Comparison of ENCODE assay signal across 33 cellular contexts in the genomic region with DNA sequence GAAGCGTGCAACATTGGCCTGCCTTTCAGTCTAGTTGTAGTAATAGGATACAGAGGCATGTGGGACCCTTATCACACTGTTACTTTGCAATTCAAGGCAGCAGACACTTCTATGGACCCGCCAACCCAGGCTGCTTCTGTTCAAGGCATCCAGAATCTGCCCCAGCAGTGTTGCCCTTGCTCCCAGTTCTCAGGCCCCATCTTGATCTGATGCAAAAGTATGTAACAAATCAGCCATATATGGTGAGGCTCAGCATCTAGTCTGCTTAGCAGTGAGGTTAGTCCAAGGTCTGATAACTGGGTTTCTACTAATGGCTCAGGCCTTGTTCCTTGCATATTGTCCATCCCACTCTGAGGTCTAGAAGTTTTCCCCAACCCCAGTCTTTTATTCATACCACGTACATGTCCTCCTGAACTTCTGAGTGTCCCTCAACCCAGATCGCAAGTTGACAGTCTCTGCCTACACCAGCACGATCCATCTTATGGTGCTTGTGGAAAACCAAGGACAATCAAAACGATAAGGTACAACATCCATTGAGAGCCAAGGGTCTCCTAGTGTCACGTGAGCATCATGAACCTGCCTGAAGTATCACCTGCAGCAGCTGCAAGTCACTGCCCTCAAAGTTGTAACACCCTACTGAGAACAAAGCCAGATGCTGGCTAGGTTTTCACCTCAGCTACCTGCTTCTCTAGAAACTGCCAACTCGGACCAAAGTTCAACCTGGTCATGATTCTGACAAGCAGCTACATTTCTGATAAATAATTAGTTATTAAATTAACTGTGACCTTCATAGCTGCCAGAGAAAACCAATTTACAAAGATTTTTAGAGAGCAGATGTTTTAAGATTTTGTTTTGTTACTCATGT. TPM values are rescaled to one million over a fixed set of nuclear protein-coding genes. Genes with fewer than 3 reads are reported as not detected.
"Had no signal": no experiment of that assay in that cellular context is flagged by ENCODE, and none has a peak within 500 bp of the region (broad histone marks: within the 10 kb centered on the region; RNA-seq: fewer than 3 reads in every experiment).

No MANE protein-coding gene starts in this region.

- H3K27ac ChIP-seq: breast epithelium, esophagus squamous epithelium, heart right ventricle, left lung, lower lobe of right lung, neutrophil, prostate gland, sigmoid colon, thyroid gland, upper lobe of right lung had no signal

- ATAC-seq: heart right ventricle; left lung; lower lobe of right lung; stimulated activated naive CD8-positive, alpha-beta T cell treated with anti-CD3 and anti-CD28 coated beads, Interleukin-15, amount 100 ng/mL, for 72 hours; upper lobe of right lung had no signal

- DNase-seq: activated CD4-positive, alpha-beta memory T cell treated with anti-CD3 and anti-CD28 coated beads for 36 hours; activated CD4-positive, alpha-beta T cell treated with anti-CD3 and anti-CD28 coated beads, Interleukin-2, amount 10 ng/mL, durations not matched to agents 24 days and 14 days; activated CD4-positive, CD25-positive, alpha-beta regulatory T cell treated with anti-CD3 and anti-CD28 coated beads, Interleukin-2, amount 50 U/mL, for 72 hours; activated CD8-positive, alpha-beta memory T cell treated with anti-CD3 and anti-CD28 coated beads, Interleukin-2, amount 50 U/mL, for 4 hours; activated effector memory CD4-positive, alpha-beta T cell treated with anti-CD3 and anti-CD28 coated beads, Interleukin-2, amount 50 U/mL, for 16 hours; activated naive CD4-positive, alpha-beta T cell treated with anti-CD3 and anti-CD28 coated beads, Interleukin-2, amount 50 U/mL, for 16 hours; activated T-cell treated with anti-CD3 and anti-CD28 coated beads, Interleukin-2, amount 50 U/mL, for 1 hour; amniotic stem cell; central memory CD4-positive, alpha-beta T cell; esophagus squamous epithelium; foreskin melanocyte; heart right ventricle; left lung; lower lobe of right lung; naive B cell; nephron progenitor cell; retina; sigmoid colon; stimulated activated CD4-positive, alpha-beta T cell treated with anti-CD3 and anti-CD28 coated beads, Interleukin-1b, Interleukin-23, amount 100 ng/mL, for 48 hours; stimulated activated CD4-positive, alpha-beta T cell treated with anti-CD3 and anti-CD28 coated beads, Interleukin-4, amount 100 ng/mL, for 4 hours; stimulated activated CD8-positive, alpha-beta memory T cell treated with anti-CD3 and anti-CD28 coated beads, Interleukin-4, amount 100 ng/mL, for 48 hours; stimulated activated naive CD8-positive, alpha-beta T cell treated with anti-CD3 and anti-CD28 coated beads, Interleukin-15, amount 100 ng/mL, for 72 hours; T-helper 2 cell; thyroid gland; upper lobe of right lung had no signal

- H3K4me1 Mint-ChIP-seq: naive B cell; nephron progenitor cell; stimulated activated memory B cell treated with anti-CD40 and anti-IgM and Interleukin-4, amounts not matched to agents 10 μg/mL and 1 μg/mL and 100 μg/mL, for 72 hours had no signal

- H3K9me3 Mint-ChIP-seq: activated CD4-positive, alpha-beta memory T cell treated with anti-CD3 and anti-CD28 coated beads for 36 hours; activated CD4-positive, alpha-beta T cell treated with anti-CD3 and anti-CD28 coated beads, Interleukin-2, amount 10 ng/mL, durations not matched to agents 24 days and 14 days; dendritic cell treated with granulocyte-macrophage colony-stimulating factor and Interleukin-4, amounts not matched to agents 40 ng/mL and 50 ng/mL, for 4 days; stimulated activated memory B cell treated with anti-CD40 and anti-IgM and Interleukin-4, amounts not matched to agents 10 μg/mL and 1 μg/mL and 100 μg/mL, for 72 hours; stimulated activated naive CD8-positive, alpha-beta T cell treated with anti-CD3 and anti-CD28 coated beads, Interleukin-15, amount 100 ng/mL, for 72 hours had no signal

- H3K36me3 Mint-ChIP-seq: activated CD4-positive, alpha-beta memory T cell treated with anti-CD3 and anti-CD28 coated beads for 36 hours; naive B cell; stimulated activated memory B cell treated with anti-CD40 and anti-IgM and Interleukin-4, amounts not matched to agents 10 μg/mL and 1 μg/mL and 100 μg/mL, for 72 hours had no signal

- H3K4me1 ChIP-seq: breast epithelium, esophagus squamous epithelium, heart right ventricle, lower lobe of right lung, sigmoid colon, thyroid gland, upper lobe of right lung had no signal

- H3K27me3 ChIP-seq: breast epithelium, heart right ventricle, left lung, sigmoid colon, thyroid gland, upper lobe of right lung had no signal

- H3K27me3 Mint-ChIP-seq: activated CD4-positive, alpha-beta memory T cell treated with anti-CD3 and anti-CD28 coated beads for 36 hours; activated CD4-positive, alpha-beta T cell treated with anti-CD3 and anti-CD28 coated beads, Interleukin-2, amount 10 ng/mL, durations not matched to agents 24 days and 14 days had no signal

- H3K36me3 ChIP-seq: breast epithelium, esophagus squamous epithelium, heart right ventricle, left lung, lower lobe of right lung, neutrophil, prostate gland, sigmoid colon, thyroid gland, upper lobe of right lung had no signal

- H3K4me3 Mint-ChIP-seq: activated CD4-positive, alpha-beta memory T cell treated with anti-CD3 and anti-CD28 coated beads for 36 hours; activated CD4-positive, alpha-beta T cell treated with anti-CD3 and anti-CD28 coated beads, Interleukin-2, amount 10 ng/mL, durations not matched to agents 24 days and 14 days; activated T-helper 1 cell treated with anti-CD3 and anti-CD28 coated beads, Interleukin-12 subunit alpha, Interleukin-12 subunit beta, Interleukin-2, Interleukin-4 antibody, amounts not matched to agents 30 ng/mL and 10 ng/mL and 1 ng/mL, durations not matched to agents 14 hours and 24 hours and 36 hours; dendritic cell treated with granulocyte-macrophage colony-stimulating factor and Interleukin-4, amounts not matched to agents 40 ng/mL and 50 ng/mL, for 4 days; naive B cell; nephron progenitor cell; stimulated activated memory B cell treated with anti-CD40 and anti-IgM and Interleukin-4, amounts not matched to agents 10 μg/mL and 1 μg/mL and 100 μg/mL, for 72 hours; stimulated activated naive CD8-positive, alpha-beta T cell treated with anti-CD3 and anti-CD28 coated beads, Interleukin-15, amount 100 ng/mL, for 72 hours had no signal

- H3K27ac Mint-ChIP-seq: activated CD4-positive, alpha-beta memory T cell treated with anti-CD3 and anti-CD28 coated beads for 36 hours; activated CD4-positive, alpha-beta T cell treated with anti-CD3 and anti-CD28 coated beads, Interleukin-2, amount 10 ng/mL, durations not matched to agents 24 days and 14 days; activated T-helper 1 cell treated with anti-CD3 and anti-CD28 coated beads, Interleukin-12 subunit alpha, Interleukin-12 subunit beta, Interleukin-2, Interleukin-4 antibody, amounts not matched to agents 30 ng/mL and 10 ng/mL and 1 ng/mL, durations not matched to agents 14 hours and 24 hours and 36 hours; dendritic cell treated with granulocyte-macrophage colony-stimulating factor and Interleukin-4, amounts not matched to agents 40 ng/mL and 50 ng/mL, for 4 days; naive B cell; nephron progenitor cell; stimulated activated memory B cell treated with anti-CD40 and anti-IgM and Interleukin-4, amounts not matched to agents 10 μg/mL and 1 μg/mL and 100 μg/mL, for 72 hours had no signal

- H3K9me3 ChIP-seq: breast epithelium, esophagus squamous epithelium, heart right ventricle, left lung, lower lobe of right lung, neutrophil, prostate gland, sigmoid colon, thyroid gland, upper lobe of right lung had no signal

- H3K4me3 ChIP-seq: breast epithelium, esophagus squamous epithelium, heart right ventricle, left lung, lower lobe of right lung, prostate gland, sigmoid colon, smooth muscle cell, thyroid gland, upper lobe of right lung had no signal

RNA-seq across cellular contexts. Expression of a gene that starts 17.7 kb away (rescaled TPM):
- total RNA-seq: osteocyte had no signal
